ENCODE assay signal across 8 cellular contexts in genomic region chr20:43844778-43845614, GRCh38.
DNase-seq lines count a peak whose midpoint lies in the region; ATAC-seq and TF ChIP-seq lines count a peak whose summit lies in the region.

No MANE protein-coding gene starts in this region.

- no TSS peak for BruUV-seq in MCF 10A (replicated peaks; lab: Mats Ljungman, UMichigan)

- H3K9me3 ChIP-seq in lung (ENCODE audit: control insufficient read depth in 2 of 2, insufficient read depth in 1 of 2, low read length in 1 of 2) = no peaks in the 10 kb centered on the region

- peak; percentile 95 for DNase-seq in Daoy (ENCODE audit: low read depth)
- DNase-seq in M059J (ENCODE audit: low read depth) = peak; percentile 99
- peak; percentile 68 for DNase-seq in MCF 10A (ENCODE audit: unreplicated experiment)
- DNase-seq in lung (ENCODE audit: low spot score) = no peak
- no peak for DNase-seq in GM20000 (ENCODE audit: low spot score)
- DNase-seq in CD14-positive monocyte (ENCODE audit: low spot score) = no peak

- H3K4me3 Mint-ChIP-seq in MCF 10A (ENCODE audit: unreplicated experiment) (no peak overlapping the region), CD14-positive monocyte (no peak overlapping the region)

- peaks cover 6% of the 10 kb centered on the region for H3K9me3 Mint-ChIP-seq in MCF 10A (ENCODE audit: unreplicated experiment)
- no peaks in the 10 kb centered on the region for H3K9me3 Mint-ChIP-seq in CD14-positive monocyte

- peaks cover 0 to 8% of the 10 kb centered on the region in 2 donors for H3K4me1 ChIP-seq in lung (ENCODE audit: control insufficient read depth in 2 of 2, insufficient read depth in 2 of 2, low read length in 2 of 2)

- WGBS in lung, 2 donors = 44% methylated on average over 6 of the region's 6 CpGs

- POLR2A ChIA-PET in MCF 10A (lab: Yijun Ruan, JAX) = interaction anchor here (0.6 to 1.0 kb wide), 4 partner anchors 9 to 215 kb away, joined by 3 to 4 read pairs (median 3); no protein-coding TSS in a partner anchor

- H3K27ac ChIP-seq in lung (ENCODE audit: low read depth in 1 of 2, low read length in 1 of 2) = peak overlapping the region in 1 of 2 donors; percentile 54

- TF ChIP-seq CTCF in MCF 10A (IDR thresholded peaks at IDR 0.05; ENCODE audit: unreplicated experiment) (no peak), lung (IDR thresholded peaks at IDR 0.05; ENCODE audit: control extremely low read depth, extremely low read depth) (peak; percentile 18), GM20000 (IDR thresholded peaks at IDR 0.05; ENCODE audit: extremely low read depth, missing control alignments) (no peak), CD14-positive monocyte (IDR thresholded peaks at IDR 0.05) (no peak)

- H3K27me3 ChIP-seq in lung (ENCODE audit: control insufficient read depth, insufficient read depth) = no peaks in the 10 kb centered on the region

- intact Hi-C loops in MCF 10A (cut with micrococcal nuclease) = loop anchor here (1.0 to 10.0 kb wide), 3 partner anchors 90 to 235 kb away; no protein-coding TSS in a partner anchor
- intact Hi-C loops in CD14-positive monocyte (cut with micrococcal nuclease) = no loop called here

- ATAC-seq in lung (ENCODE audit: insufficient read depth, low FRiP score) = no peak
- no peak for ATAC-seq in HG03460 (IDR thresholded peaks at IDR 0.05; ENCODE audit: unreplicated experiment)
- no peak for ATAC-seq in GM21786 (IDR thresholded peaks at IDR 0.05; ENCODE audit: unreplicated experiment)

- no peaks in the 10 kb centered on the region for H3K36me3 Mint-ChIP-seq in MCF 10A (ENCODE audit: insufficient read depth, unreplicated experiment)
- no peaks in the 10 kb centered on the region for H3K36me3 Mint-ChIP-seq in CD14-positive monocyte

- no peaks in the 10 kb centered on the region for H3K36me3 ChIP-seq in lung (ENCODE audit: control insufficient read depth in 2 of 2, insufficient read depth in 2 of 2, low read length in 2 of 2)

- H3K4me1 Mint-ChIP-seq in MCF 10A (ENCODE audit: insufficient read depth, unreplicated experiment) (peaks cover 38% of the 10 kb centered on the region), CD14-positive monocyte (peaks cover 5% of the 10 kb centered on the region)

- no peaks in the 10 kb centered on the region for H3K27me3 Mint-ChIP-seq in MCF 10A (ENCODE audit: insufficient read depth, unreplicated experiment)
- H3K27me3 Mint-ChIP-seq in CD14-positive monocyte (ENCODE audit: low read depth in 3 of 3) = peaks cover 8 to 29% (median 26%) of the 10 kb centered on the region in 3 donors

- no peak overlapping the region for H3K4me3 ChIP-seq in lung

- CTCF ChIA-PET in MCF 10A (lab: Yijun Ruan, JAX) = interaction anchor here (0.6 to 2.2 kb wide), 12 partner anchors 10 to 342 kb away, joined by 3 to 19 read pairs (median 4); no protein-coding TSS in a partner anchor

- H3K27ac Mint-ChIP-seq in MCF 10A (ENCODE audit: low read depth, unreplicated experiment) (peak overlapping the region; percentile 80), CD14-positive monocyte (peak overlapping the region in 1 of 7 donors; percentile 50)

Comparison
In these comparisons a context has a peak if more than half of its experiments do, and no peak if none do; other contexts are left out.
1. DNase-seq: peak in Daoy (single experiment), M059J (single experiment) and MCF 10A (single experiment); none in lung (single experiment), GM20000 (single experiment) and CD14-positive monocyte (single experiment).